ENCODE assay signal across 7 cellular contexts in genomic region chr17:38611070-38611786, GRCh38. TPM values are rescaled to one million over a fixed set of nuclear protein-coding genes. Genes with fewer than 3 reads are reported as not detected.
"Had no signal": no experiment of that assay in that cellular context is flagged by ENCODE, and none has a peak within 500 bp of the region (broad histone marks: within the 10 kb centered on the region; RNA-seq: fewer than 3 reads in every experiment).

No MANE protein-coding gene starts in this region.

- H3K27ac ChIP-seq: HL-60 had no signal

- H3K4me3 ChIP-seq: K562 had no signal

- FAIRE-seq: H54, K562 had no signal

- DNase-seq: GOT3, IMR-90, KG1 had no signal

- ATAC-seq: HCT116, K562 had no signal

RNA-seq across cellular contexts. Expression of gene SRCIN1, which starts 5.5 kb away (rescaled TPM):
- total RNA-seq: IMR-90 had no signal
- polyA plus RNA-seq: IMR-90 had no signal
